8 cellular contexts compared by ENCODE assay signal in the genomic region with DNA sequence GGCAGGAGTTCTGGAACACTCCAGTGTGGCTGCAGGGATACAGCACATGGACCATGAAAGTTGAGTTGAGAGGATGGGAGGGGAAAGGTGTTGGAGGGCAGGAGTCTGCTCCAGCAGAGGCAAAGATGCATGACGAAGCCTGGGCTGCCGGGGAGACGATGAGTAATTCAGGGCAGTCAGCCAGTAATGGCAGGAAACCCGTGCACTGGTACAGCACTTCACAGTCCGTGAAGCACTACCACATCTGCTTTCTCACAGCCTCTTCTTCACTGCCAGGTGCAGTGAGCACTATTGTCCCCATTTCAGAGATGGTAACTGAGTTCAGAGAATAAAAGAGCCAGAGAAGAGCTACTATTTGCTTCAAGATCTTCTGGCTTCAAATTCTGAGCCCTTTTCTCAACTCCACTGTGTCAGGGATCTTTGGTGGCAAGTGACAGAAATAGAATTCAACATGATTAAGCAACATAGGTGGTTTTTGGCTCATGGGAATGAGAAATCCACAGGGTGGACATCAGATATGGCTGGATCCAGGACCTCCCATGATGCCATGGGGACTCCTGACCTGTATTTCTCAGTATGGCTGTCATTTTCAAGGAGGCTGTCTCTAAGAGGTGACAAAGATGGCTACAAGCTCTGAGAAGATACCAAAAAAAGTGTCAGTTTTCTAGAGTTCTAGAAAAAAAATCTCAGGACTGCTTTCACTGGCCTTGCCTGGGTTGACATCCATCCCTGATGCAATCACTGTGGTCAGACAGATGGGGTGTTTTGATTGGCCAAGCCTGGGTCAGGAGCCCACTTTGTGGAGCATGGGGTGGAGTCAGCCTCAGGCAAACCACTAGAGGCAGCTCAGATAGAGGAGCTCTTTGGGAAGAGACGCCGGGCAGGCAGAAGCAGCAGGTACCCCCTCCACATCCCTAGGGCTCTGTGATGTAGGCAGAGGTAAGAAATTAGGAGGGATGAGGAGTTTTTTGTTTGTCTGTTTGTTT. TPM values are rescaled to one million over a fixed set of nuclear protein-coding genes. Genes with fewer than 3 reads are reported as not detected.
DNase-seq lines count a peak whose midpoint lies in the region; ATAC-seq and TF ChIP-seq lines count a peak whose summit lies in the region.

No MANE protein-coding gene starts in this region.

- peaks cover 98% of the 10 kb centered on the region for H3K36me3 Mint-ChIP-seq in activated T-cell treated with anti-CD3 and anti-CD28 coated beads, Interleukin-2, amount 50 U/mL, for 24 hours (ENCODE audit: low read depth)

- H3K4me1 Mint-ChIP-seq in activated T-cell treated with anti-CD3 and anti-CD28 coated beads, Interleukin-2, amount 50 U/mL, for 24 hours (ENCODE audit: low read depth), result peaks cover 86% of the 10 kb centered on the region

- H3K9ac ChIP-seq in OCI-LY3 (ENCODE audit: low read length), result peak overlapping the region; percentile 83

- H3K36me3 ChIP-seq in OCI-LY3 (replicated peaks; ENCODE audit: low read depth, low read length), result peaks cover 77% of the 10 kb centered on the region

- DNase-seq in Caki2 (ENCODE audit: low read depth) (peak; percentile 82), GM19238 (ENCODE audit: insufficient read length, low spot score) (peak; percentile 66), foreskin melanocyte (peak; percentile 12), globus pallidus (ENCODE audit: low spot score) (no peak)
- DNase-seq in activated T-cell treated with anti-CD3 and anti-CD28 coated beads, Interleukin-2, amount 50 U/mL, for 24 hours, result peak; percentile 77
- DNase-seq in stimulated activated CD4-positive, alpha-beta T cell treated with anti-CD3 and anti-CD28 coated beads, TNF-alpha, amount 100 ng/mL, for 1 hour (ENCODE audit: low read depth in 3 of 3, low spot score in 1 of 3), result peak in 2 of 3 donors; percentile 45 to 62

- H3K4me3 Mint-ChIP-seq in activated T-cell treated with anti-CD3 and anti-CD28 coated beads, Interleukin-2, amount 50 U/mL, for 24 hours, result peak overlapping the region; percentile 30

- H3K4me1 ChIP-seq in OCI-LY3 (ENCODE audit: low read length), result peaks cover 86% of the 10 kb centered on the region

- in situ Hi-C loops in Caki2 (cut with HindIII; ENCODE audit: low pct_unique_long_range_greater_than_20kb, low sequenced_read_pairs), result no loop called here

- H3K4me3 ChIP-seq in OCI-LY3 (ENCODE audit: low read length), result peak overlapping the region; percentile 70

- H4K20me1 ChIP-seq in OCI-LY3 (ENCODE audit: insufficient read depth, low read length), result peaks cover 78% of the 10 kb centered on the region

- H2AFZ ChIP-seq in OCI-LY3 (ENCODE audit: low read depth, low read length), result no peak overlapping the region

- TF ChIP-seq CTCF in OCI-LY3 (IDR thresholded peaks at IDR 0.05; ENCODE audit: low read depth, low read length), result peak; percentile 9; the same call in 1 of the 2 replicates

- H3K9me3 ChIP-seq in OCI-LY3 (ENCODE audit: insufficient read depth, low read length), result peaks cover 9% of the 10 kb centered on the region; the same call in 1 of the 2 replicates

- H3K27me3 ChIP-seq in OCI-LY3 (ENCODE audit: low read depth, low read length), result no peaks in the 10 kb centered on the region

- H3K9me3 Mint-ChIP-seq in activated T-cell treated with anti-CD3 and anti-CD28 coated beads, Interleukin-2, amount 50 U/mL, for 24 hours, result peaks cover 10% of the 10 kb centered on the region

- H3K4me2 ChIP-seq in OCI-LY3 (ENCODE audit: low read length), result peak overlapping the region; percentile 91

- peak overlapping the region; percentile 94 for H3K27ac Mint-ChIP-seq in activated T-cell treated with anti-CD3 and anti-CD28 coated beads, Interleukin-2, amount 50 U/mL, for 24 hours

- H3K27ac ChIP-seq in OCI-LY3 (ENCODE audit: low read length), result peak overlapping the region; percentile 99

- no peaks in the 10 kb centered on the region for H3K27me3 Mint-ChIP-seq in activated T-cell treated with anti-CD3 and anti-CD28 coated beads, Interleukin-2, amount 50 U/mL, for 24 hours

- peaks cover 100% of the 10 kb centered on the region for H3K79me2 ChIP-seq in OCI-LY3 (ENCODE audit: low read length)

- ATAC-seq in HG03135 (IDR thresholded peaks at IDR 0.05; ENCODE audit: unreplicated experiment), result peak; percentile 72

RNA-seq across cellular contexts. Expression of a gene that starts 24.7 kb away (rescaled TPM):
- 0.55 and 1.4 TPM in 2 replicates for total RNA-seq in Caki2 (2014; rRNA removed; shearing (Covaris generic); ENCODE audit: low replicate concordance)
